In the genomic region with DNA sequence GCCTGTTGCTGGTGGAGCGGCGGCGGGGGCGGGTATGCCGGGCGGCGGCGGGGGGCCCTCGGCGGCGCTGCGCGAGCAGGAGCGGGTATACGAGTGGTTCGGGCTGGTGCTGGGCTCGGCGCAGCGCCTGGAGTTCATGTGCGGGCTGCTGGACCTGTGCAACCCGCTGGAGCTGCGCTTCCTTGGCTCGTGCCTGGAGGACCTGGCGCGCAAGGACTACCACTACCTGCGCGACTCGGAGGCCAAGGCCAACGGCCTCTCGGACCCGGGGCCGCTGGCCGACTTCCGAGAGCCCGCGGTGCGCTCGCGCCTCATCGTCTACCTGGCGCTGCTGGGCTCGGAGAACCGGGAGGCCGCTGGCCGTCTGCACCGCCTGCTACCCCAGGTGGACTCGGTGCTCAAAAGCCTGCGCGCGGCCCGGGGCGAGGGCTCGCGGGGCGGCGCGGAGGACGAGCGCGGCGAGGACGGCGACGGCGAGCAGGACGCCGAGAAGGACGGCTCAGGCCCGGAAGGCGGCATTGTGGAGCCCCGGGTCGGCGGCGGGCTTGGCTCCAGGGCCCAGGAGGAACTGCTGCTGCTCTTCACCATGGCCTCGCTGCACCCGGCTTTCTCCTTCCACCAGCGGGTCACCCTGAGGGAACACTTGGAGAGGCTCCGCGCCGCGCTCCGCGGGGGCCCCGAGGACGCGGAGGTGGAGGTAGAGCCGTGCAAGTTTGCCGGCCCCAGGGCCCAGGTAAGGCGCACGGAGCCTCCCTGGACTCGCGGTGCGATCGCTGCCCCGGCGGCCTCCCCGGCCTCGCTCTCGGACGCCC, we compare ENCODE assay signal across 8 cellular contexts. TPM values are rescaled to one million over a fixed set of nuclear protein-coding genes. Genes with fewer than 3 reads are reported as not detected.
DNase-seq lines count a peak whose midpoint lies in the region; ATAC-seq and TF ChIP-seq lines count a peak whose summit lies in the region.

No MANE protein-coding gene starts in this region.

- H3K4me1 ChIP-seq in left ventricle myocardium inferior (peaks cover 61% of the 10 kb centered on the region), psoas muscle (peaks cover 29% of the 10 kb centered on the region)

- intact Hi-C loops in left ventricle myocardium inferior (cut with micrococcal nuclease) (no loop called here), psoas muscle (cut with DNase I) (loop anchor here (1.0 to 10.0 kb wide), 4 partner anchors 72 to 199 kb away; a partner anchor contains a TSS)

- peak overlapping the region; percentile 97 for H3K27ac ChIP-seq in adipose tissue (ENCODE audit: low read depth, low read length)
- peak overlapping the region; percentile 99 for H3K27ac ChIP-seq in left ventricle myocardium inferior (replicated peaks)
- H3K27ac ChIP-seq in psoas muscle = peak overlapping the region; percentile 99

- H3K27me3 ChIP-seq in left ventricle myocardium inferior (ENCODE audit: low read depth) (no peaks in the 10 kb centered on the region), psoas muscle (ENCODE audit: insufficient read depth in 3 of 3, low read length in 2 of 3) (no peaks in the 10 kb centered on the region)

- no peaks in the 10 kb centered on the region for H3K36me3 ChIP-seq in left ventricle myocardium inferior
- no peaks in the 10 kb centered on the region for H3K36me3 ChIP-seq in psoas muscle (ENCODE audit: insufficient read depth in 1 of 2, low read depth in 1 of 2)

- H3K9me3 ChIP-seq in left ventricle myocardium inferior (replicated peaks) (no peaks in the 10 kb centered on the region), psoas muscle (no peaks in the 10 kb centered on the region)

- WGBS in adipose tissue, 3 donors = 0% methylated on average over 64 to 100 of the region's 100 CpGs
- whole genome bisulfite sequencing in psoas muscle, 3 donors = 0 to 1% (median 0%) methylated on average over 44 to 100 of the region's 100 CpGs

- TF ChIP-seq CTCF in left ventricle myocardium inferior (IDR thresholded peaks at IDR 0.05; ENCODE audit: borderline replicate concordance) = no peak
- TF ChIP-seq CTCF in psoas muscle (IDR thresholded peaks at IDR 0.05) = no peak

- ATAC-seq in psoas muscle (no peak), GM18520 (IDR thresholded peaks at IDR 0.05; ENCODE audit: unreplicated experiment) (no peak), HG03469 (IDR thresholded peaks at IDR 0.05; ENCODE audit: unreplicated experiment) (no peak)

- DNase-seq in EH (ENCODE audit: low read depth) (peak; percentile 54), HS-27A (ENCODE audit: low read depth) (peak; percentile 19), T follicular helper cell (ENCODE audit: low read depth) (peak; percentile 39), left ventricle myocardium inferior (peak; percentile 33), psoas muscle (peak; percentile 56 to 80)

- H3K4me3 ChIP-seq in left ventricle myocardium inferior = peak overlapping the region; percentile 97
- H3K4me3 ChIP-seq in psoas muscle = peak overlapping the region; percentile 95

RNA-seq across cellular contexts. Expression of a gene that starts 1.0 kb away (rescaled TPM):
- polyA plus RNA-seq in adipose tissue (1 to 10 TPM; 4.1 to 9.5 (median 5.1) TPM), psoas muscle (10 to 100 TPM in 2 of 3 donors, 1 to 10 TPM in 1; 4.0 to 41.8 (median 15.4) TPM)
- total RNA-seq in left ventricle myocardium inferior (13.1 TPM), psoas muscle (10 to 100 TPM; 19.4 to 38.2 (median 32.1) TPM)
